Comparison of ENCODE assay signal across 22 cellular contexts in genomic region chrX:109987884-109988283, GRCh38. TPM values are rescaled to one million over a fixed set of nuclear protein-coding genes. Genes with fewer than 3 reads are reported as not detected.
A peak's percentile ranks its signal among the peaks of the same experiment; 100 is the strongest.
DNase-seq lines count a peak whose midpoint lies in the region; ATAC-seq, FAIRE-seq and TF ChIP-seq lines count a peak whose summit lies in the region.
"Had no signal": no experiment of that assay in that cellular context is flagged by ENCODE, and none has a peak within 500 bp of the region (broad histone marks: within the 10 kb centered on the region; RNA-seq: fewer than 3 reads in every experiment).

No MANE protein-coding gene starts in this region.

- TF ChIP-seq CTCF in A549 (IDR thresholded peaks at IDR 0.05): no peak
- TF ChIP-seq CTCF in OCI-LY3 (IDR thresholded peaks at IDR 0.05; ENCODE audit: low read depth, low read length): no peak
- TF ChIP-seq CTCF in CD4-positive, alpha-beta T cell (IDR thresholded peaks at IDR 0.05): no peak

- H3K27ac Mint-ChIP-seq in CD4-positive, alpha-beta T cell: no peak overlapping the region
- H3K27ac Mint-ChIP-seq: IgD-negative memory B cell had no signal

- intact Hi-C loops in right cardiac atrium (cut with DNase I): no loop called here
- intact Hi-C loops in CD4-positive, alpha-beta T cell (cut with DNase I, micrococcal nuclease): no loop called here

- TF ChIP-seq POLR2A in A549 (IDR thresholded peaks at IDR 0.05; ENCODE audit: low read length) (no peak), GM18505 (IDR thresholded peaks at IDR 0.05; ENCODE audit: borderline replicate concordance, extremely low read depth, insufficient read depth, insufficient read length) (no peak)

- H3K4me2 ChIP-seq in A549 (no peak overlapping the region), OCI-LY3 (ENCODE audit: low read length) (peak overlapping the region; percentile 30; the same call in 1 of the 2 replicates)

- no peaks in the 10 kb centered on the region for H3K36me3 ChIP-seq in OCI-LY3 (replicated peaks; ENCODE audit: low read depth, low read length)
- H3K36me3 ChIP-seq: BE2C had no signal

- H3K4me3 ChIP-seq in A549 (no peak overlapping the region), OCI-LY3 (ENCODE audit: low read length) (no peak overlapping the region; the same call in 1 of the 2 replicates), right cardiac atrium (ENCODE audit: low read length) (no peak overlapping the region)

- TF ChIP-seq EP300 in A549 (IDR thresholded peaks at IDR 0.05): no peak

- no peaks in the 10 kb centered on the region for H3K36me3 Mint-ChIP-seq in CD4-positive, alpha-beta T cell (ENCODE audit: low read depth)
- H3K36me3 Mint-ChIP-seq: IgD-negative memory B cell had no signal

- DNase-seq in A549 (ENCODE audit: low read depth in 1 of 2, low spot score in 1 of 2): no peak
- peak; percentile 35 for DNase-seq in fibroblast of gingiva (ENCODE audit: low read depth)
- no peak for DNase-seq in right cardiac atrium
- no peak for DNase-seq in CD4-positive, alpha-beta T cell
- DNase-seq: BE2C, COR-L47, DMS79, H7, Karpas-422, MV-4-11, NCI-H1105 treated with DMSO at 0.1 percent for 48 hours, NCI-H2029 treated with DMSO at 0.1 percent for 48 hours, NCI-H2171, NCI-H345, NCI-H524, NCI-H774, OCI-M1 had no signal

- H3K9me3 Mint-ChIP-seq in CD4-positive, alpha-beta T cell: no peaks in the 10 kb centered on the region
- H3K9me3 Mint-ChIP-seq: IgD-negative memory B cell had no signal

- no peak overlapping the region for H3K9ac ChIP-seq in OCI-LY3 (ENCODE audit: low read length)

- H3K27me3 ChIP-seq in OCI-LY3 (ENCODE audit: low read depth, low read length) (no peaks in the 10 kb centered on the region), right cardiac atrium (ENCODE audit: control insufficient read depth, insufficient read depth) (no peaks in the 10 kb centered on the region)
- H3K27me3 ChIP-seq in CD4-positive, alpha-beta T cell (ENCODE audit: control insufficient read depth, insufficient read depth, low read length): no peaks in the 10 kb centered on the region
- H3K27me3 ChIP-seq: BE2C had no signal

- 98% methylated on average over 2 of the region's 2 CpGs for WGBS in A549 (ENCODE audit: missing lambda C conversion rate)
- 26% methylated on average over 2 of the region's 2 CpGs for WGBS in right cardiac atrium

- H4K20me1 ChIP-seq in OCI-LY3 (ENCODE audit: insufficient read depth, low read length): no peaks in the 10 kb centered on the region

- CTCF ChIA-PET in A549 (lab: Yijun Ruan, JAX): interaction anchor here (0.6 to 1.8 kb wide), 3 partner anchors 33 to 159 kb away, joined by 3 to 5 read pairs (median 3); no protein-coding TSS in a partner anchor
- CTCF ChIA-PET in CD4-positive, alpha-beta T cell (lab: Charles Lee): no interaction called here

- no peaks in the 10 kb centered on the region for H3K27me3 Mint-ChIP-seq in CD4-positive, alpha-beta T cell
- H3K27me3 Mint-ChIP-seq: IgD-negative memory B cell had no signal

- TF ChIP-seq RAD21 in A549 (conservative IDR thresholded peaks at IDR 0.05 in 1 of 2, IDR thresholded peaks at IDR 0.05 in 1 of 2): no peak

- FAIRE-seq in A549 (lab: Jason Lieb, UNC): peak; percentile 18
- FAIRE-seq: RCC 7860 had no signal

- POLR2A ChIA-PET in A549 (lab: Yijun Ruan, JAX): no interaction called here
- POLR2A ChIA-PET in CD4-positive, alpha-beta T cell (lab: Charles Lee): no interaction called here

- no peak overlapping the region for H3K4me3 Mint-ChIP-seq in CD4-positive, alpha-beta T cell
- H3K4me3 Mint-ChIP-seq: IgD-negative memory B cell had no signal

- peaks cover 28% of the 10 kb centered on the region for H3K4me1 Mint-ChIP-seq in CD4-positive, alpha-beta T cell (ENCODE audit: low read depth)

- no peaks in the 10 kb centered on the region for H3K79me2 ChIP-seq in OCI-LY3 (ENCODE audit: low read length)

- no peak overlapping the region for H2AFZ ChIP-seq in OCI-LY3 (ENCODE audit: low read depth, low read length)

- no peaks in the 10 kb centered on the region for H3K4me1 ChIP-seq in A549
- H3K4me1 ChIP-seq in OCI-LY3 (ENCODE audit: low read length): peaks cover 44% of the 10 kb centered on the region
- H3K4me1 ChIP-seq in right cardiac atrium (ENCODE audit: control insufficient read depth, insufficient read depth, low read length): no peaks in the 10 kb centered on the region
- H3K4me1 ChIP-seq: BE2C had no signal

- no peak overlapping the region for H3K27ac ChIP-seq in A549
- no peak overlapping the region for H3K27ac ChIP-seq in OCI-LY3 (ENCODE audit: low read length)
- no peak overlapping the region for H3K27ac ChIP-seq in right cardiac atrium (ENCODE audit: low read length)
- H3K27ac ChIP-seq in CD4-positive, alpha-beta T cell (ENCODE audit: low read depth, low read length): no peak overlapping the region

- no peaks in the 10 kb centered on the region for H3K9me3 ChIP-seq in A549
- H3K9me3 ChIP-seq in OCI-LY3 (ENCODE audit: insufficient read depth, low read length): no peaks in the 10 kb centered on the region
- no peaks in the 10 kb centered on the region for H3K9me3 ChIP-seq in right cardiac atrium (ENCODE audit: control insufficient read depth, low read length)
- no peaks in the 10 kb centered on the region for H3K9me3 ChIP-seq in CD4-positive, alpha-beta T cell (ENCODE audit: control insufficient read depth, low read length)
- H3K9me3 ChIP-seq: BE2C had no signal

- ATAC-seq in A549: no peak
- ATAC-seq in right cardiac atrium: peak; percentile 77 to 88
- ATAC-seq in GM18505 (IDR thresholded peaks at IDR 0.05; ENCODE audit: unreplicated experiment): no peak
- ATAC-seq in GM21717 (IDR thresholded peaks at IDR 0.05; ENCODE audit: unreplicated experiment): no peak
- ATAC-seq in CD4-positive, alpha-beta T cell (ENCODE audit: poor library complexity): no peak

TF ChIP-seq in A549, 52 proteins besides CTCF, POLR2A, EP300 and RAD21:
- no peak for TF ChIP-seq HDAC2 (IDR thresholded peaks at IDR 0.05)
- TF ChIP-seq KDM1A (IDR thresholded peaks at IDR 0.05; ENCODE audit: low read depth): no peak
- TF ChIP-seq RARB (CRISPR knock-in tag; IDR thresholded peaks at IDR 0.05): no peak
- no peak for TF ChIP-seq POLR2AphosphoS2 (conservative IDR thresholded peaks at IDR 0.05; ENCODE audit: low read length)
- no peak for TF ChIP-seq BHLHE40 (IDR thresholded peaks at IDR 0.05; ENCODE audit: low read depth, low read length)
- no peak for TF ChIP-seq PHF8 (IDR thresholded peaks at IDR 0.05; ENCODE audit: borderline replicate concordance, low read depth)
- no peak for TF ChIP-seq CEBPB (IDR thresholded peaks at IDR 0.05)
- TF ChIP-seq CBX8 (IDR thresholded peaks at IDR 0.05): no peak
- TF ChIP-seq MAX (IDR thresholded peaks at IDR 0.05): no peak
- no peak for TF ChIP-seq CBX2 (IDR thresholded peaks at IDR 0.05; ENCODE audit: borderline replicate concordance, low read depth)
- TF ChIP-seq EHF (CRISPR knock-in tag; IDR thresholded peaks at IDR 0.05): no peak
- TF ChIP-seq JUN (IDR thresholded peaks at IDR 0.05): no peak
- no peak for TF ChIP-seq HMGXB4 (CRISPR knock-in tag; IDR thresholded peaks at IDR 0.05; ENCODE audit: borderline replicate concordance)
- TF ChIP-seq CHD4 (IDR thresholded peaks at IDR 0.05; ENCODE audit: borderline replicate concordance): no peak
TF ChIP-seq in A549: peak in this region for 0.

RNA-seq across cellular contexts. Expression of gene TMEM164, which starts 15.0 kb away (rescaled TPM):
- 32.0 and 36.3 TPM in 2 replicates for polyA plus RNA-seq in A549 (2011; rRNA removed)
- polyA plus RNA-seq in A549 (2012; cell fraction: cytosol; rRNA removed): 14.8 and 21.4 TPM in 2 replicates
- polyA plus RNA-seq in A549 (2012; cell fraction: nucleus; rRNA removed): 20.1 and 24.0 TPM in 2 replicates
- 35.3 to 43.7 TPM (median 38.9 TPM) in 3 replicates for polyA plus RNA-seq in A549 (2017; fragmentation: RNase III; extraction: RNeasy Plus Mini Kit Qiagen cat#74134 plus additional on column Dnase treatment)
- polyA minus RNA-seq in A549 (2011; rRNA and poly(A)+ RNA removed): 44.0 and 45.7 TPM in 2 replicates
- 10 to 100 TPM; 29.7 to 37.5 (median 34.3) TPM for total RNA-seq in right cardiac atrium
- 17.6 TPM for polyA plus RNA-seq in right cardiac atrium
- 10 to 100 TPM; 11.1 to 13.4 TPM for total RNA-seq in CD4-positive, alpha-beta T cell

Comparison
In these comparisons a context has a peak if more than half of its experiments do, and no peak if none do; other contexts are left out.
1. ATAC-seq: peak in right cardiac atrium (2 of 2); none in A549 (0 of 2), GM18505 (single experiment), GM21717 (single experiment) and CD4-positive, alpha-beta T cell (single experiment).